Comparison of ENCODE assay signal across 8 cellular contexts in genomic region chr17:41962768-41963434, GRCh38. TPM values are rescaled to one million over a fixed set of nuclear protein-coding genes. Genes with fewer than 3 reads are reported as not detected.
DNase-seq lines count a peak whose midpoint lies in the region; ATAC-seq, FAIRE-seq and TF ChIP-seq lines count a peak whose summit lies in the region.

No MANE protein-coding gene starts in this region.

- WGBS in hepatocyte (ENCODE audit: low lambda C conversion rate, missing lambda C conversion rate) = 33% methylated on average over 9 of the region's 9 CpGs

- no peak overlapping the region for H3K4me2 ChIP-seq in hepatocyte

- no peak overlapping the region for H2AFZ ChIP-seq in hepatocyte

- FAIRE-seq in G401.6 (lab: Jason Lieb, UNC) = peak; percentile 45

- H3K4me3 Mint-ChIP-seq in T-helper 17 cell = no peak overlapping the region

- peaks cover 11% of the 10 kb centered on the region for H3K4me1 ChIP-seq in hepatocyte (ENCODE audit: insufficient read depth)
- peaks cover 30 to 44% (median 39%) of the 10 kb centered on the region in 3 donors for H3K4me1 ChIP-seq in skeletal muscle tissue (ENCODE audit: control insufficient read depth in 3 of 3, insufficient read depth in 3 of 3, low read length in 3 of 3)

- H3K9me3 ChIP-seq in T-helper 17 cell (ENCODE audit: control insufficient read depth, low read length, poor library complexity, severe bottlenecking) = no peaks in the 10 kb centered on the region
- H3K9me3 ChIP-seq in hepatocyte (ENCODE audit: low read depth) = no peaks in the 10 kb centered on the region
- no peaks in the 10 kb centered on the region for H3K9me3 ChIP-seq in skeletal muscle tissue (ENCODE audit: control insufficient read depth in 3 of 3, low read length in 3 of 3)

- H3K4me3 ChIP-seq in hepatocyte (no peak overlapping the region), skeletal muscle tissue (ENCODE audit: low read length in 3 of 3) (peak overlapping the region in 2 of 3 donors; percentile 13 to 14)

- DNase-seq in NCI-H1105 (lab: John Stamatoyannopoulos, UW) = peak; percentile 43
- DNase-seq in T-helper 17 cell = peak; percentile 43 to 56 (median 48)
- DNase-seq in anterior cingulate cortex (lab: John Stamatoyannopoulos, UW) = peak in 56 of 58 donors; percentile 13 to 85 (median 64)
- DNase-seq in hepatocyte (ENCODE audit: low spot score) = peak; percentile 82

- peaks cover 12% of the 10 kb centered on the region for H3K79me2 ChIP-seq in hepatocyte

- H3K27me3 ChIP-seq in hepatocyte = no peaks in the 10 kb centered on the region
- no peaks in the 10 kb centered on the region for H3K27me3 ChIP-seq in skeletal muscle tissue (ENCODE audit: control insufficient read depth in 3 of 3, insufficient read depth in 3 of 3, low read length in 3 of 3)

- no peaks in the 10 kb centered on the region for H3K36me3 ChIP-seq in hepatocyte (replicated peaks; ENCODE audit: insufficient read depth, low read depth)
- H3K36me3 ChIP-seq in skeletal muscle tissue (ENCODE audit: control insufficient read depth in 3 of 3, insufficient read depth in 3 of 3, low read length in 3 of 3) = peaks cover 0 to 3% (median 2%) of the 10 kb centered on the region in 3 donors

- H3K9ac ChIP-seq in skeletal muscle tissue (ENCODE audit: low read depth in 1 of 3, low read length in 3 of 3) = peak overlapping the region in 2 of 3 donors; percentile 59 to 75

- no peaks in the 10 kb centered on the region for H3K36me3 Mint-ChIP-seq in T-helper 17 cell (ENCODE audit: low read depth)

- H3K27ac Mint-ChIP-seq in T-helper 17 cell = no peak overlapping the region

- H3K27ac ChIP-seq in hepatocyte (no peak overlapping the region), skeletal muscle tissue (ENCODE audit: low read depth, low read length) (peak overlapping the region; percentile 55)

- no peaks in the 10 kb centered on the region for H3K9me2 ChIP-seq in hepatocyte (replicated peaks; ENCODE audit: insufficient read depth)

- H3K27me3 Mint-ChIP-seq in T-helper 17 cell = no peaks in the 10 kb centered on the region

- peak; percentile 27 for ATAC-seq in T-helper 17 cell
- ATAC-seq in GM21723 (IDR thresholded peaks at IDR 0.05; ENCODE audit: unreplicated experiment) = no peak
- ATAC-seq in GM21447 (IDR thresholded peaks at IDR 0.05; ENCODE audit: unreplicated experiment) = no peak

- TF ChIP-seq CTCF in hepatocyte (IDR thresholded peaks at IDR 0.05; ENCODE audit: poor library complexity) = peak; percentile 92

- peaks cover 11% of the 10 kb centered on the region for H3K4me1 Mint-ChIP-seq in T-helper 17 cell

- no peaks in the 10 kb centered on the region for H4K20me1 ChIP-seq in hepatocyte (ENCODE audit: insufficient read depth, poor library complexity, severe bottlenecking)

RNA-seq across cellular contexts. Expression of gene CNP, which starts 3.7 kb away (rescaled TPM):
- total RNA-seq in T-helper 17 cell (10 to 100 TPM; 21.0 to 23.4 TPM), hepatocyte (59.8 and 61.4 TPM in 2 replicates), skeletal muscle tissue (25.1 TPM)
- 77.7 and 97.0 TPM in 2 replicates for polyA plus RNA-seq in hepatocyte

RNA-seq across cellular contexts. Expression of gene ODAD4, which starts 32.5 kb away (rescaled TPM):
- total RNA-seq in T-helper 17 cell (1 to 10 TPM; 3.7 to 4.3 TPM), hepatocyte (0.52 and 0.53 TPM in 2 replicates), skeletal muscle tissue (1.0 TPM)
- polyA plus RNA-seq in hepatocyte = 0.75 and 0.76 TPM in 2 replicates

RNA-seq across cellular contexts. Expression of gene ACLY, which starts 44.1 kb away (rescaled TPM):
- 10 to 100 TPM; 65.5 to 73.4 TPM for total RNA-seq in T-helper 17 cell
- total RNA-seq in hepatocyte = 157 and 167 TPM in 2 replicates
- 82.1 and 101 TPM in 2 replicates for polyA plus RNA-seq in hepatocyte
- total RNA-seq in skeletal muscle tissue = 49.1 TPM

RNA-seq across cellular contexts. Expression of gene DNAJC7, which starts 54.3 kb away (rescaled TPM):
- total RNA-seq in T-helper 17 cell (100 to 1,000 TPM; 113 to 124 TPM), hepatocyte (73.6 and 86.3 TPM in 2 replicates), skeletal muscle tissue (55.3 TPM)
- 50.1 and 61.7 TPM in 2 replicates for polyA plus RNA-seq in hepatocyte

RNA-seq across cellular contexts. Expression of gene NKIRAS2, which starts 57.0 kb away (rescaled TPM):
- total RNA-seq in T-helper 17 cell (10 to 100 TPM; 14.3 to 15.6 TPM), hepatocyte (37.5 and 40.8 TPM in 2 replicates), skeletal muscle tissue (22.4 TPM)
- polyA plus RNA-seq in hepatocyte = 55.0 and 57.2 TPM in 2 replicates
